Comparison of ENCODE assay signal across 1 cellular context in the genomic region with DNA sequence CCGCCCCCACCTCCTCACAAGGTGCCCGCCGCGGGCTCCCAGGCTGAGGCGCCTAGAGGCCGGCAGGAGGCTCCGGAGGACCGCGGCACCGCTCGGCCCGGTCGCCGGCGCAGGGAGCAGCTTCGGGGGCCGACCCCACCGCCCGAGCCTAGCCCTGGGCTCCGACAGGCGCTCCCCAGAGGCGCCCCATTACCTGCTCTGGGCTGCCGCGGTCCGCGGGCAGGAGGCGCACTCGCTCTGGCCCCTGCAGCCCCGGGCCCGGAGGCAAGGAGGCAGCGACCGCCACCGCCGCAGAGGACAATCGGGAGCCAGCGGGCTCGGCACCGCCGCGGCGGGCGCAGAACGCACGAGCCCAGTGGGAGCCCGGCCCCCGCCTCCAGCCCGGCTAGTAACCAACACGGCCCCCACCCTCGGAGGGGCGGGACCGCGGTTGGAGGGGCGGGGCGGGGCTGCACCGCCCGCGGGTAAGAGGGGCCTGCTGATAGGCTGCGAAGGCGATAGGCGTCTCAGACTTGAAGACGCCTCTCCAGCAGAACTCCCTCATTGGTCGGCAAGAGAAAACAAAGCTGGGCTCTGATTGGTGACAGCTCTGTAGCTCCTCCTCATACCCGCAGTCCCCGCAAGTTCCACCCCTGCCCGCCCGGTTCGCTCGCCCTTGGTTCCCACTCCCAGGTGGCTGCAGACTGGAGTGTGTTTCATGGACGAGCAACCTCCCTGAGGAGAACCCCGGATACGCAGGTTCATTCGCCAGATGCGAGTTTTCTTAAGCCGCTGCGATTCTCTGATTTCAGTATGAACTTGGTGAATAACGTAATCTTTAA.
TF ChIP-seq lines count a peak whose summit lies in the region.

Gene MPP7 (minus strand): TSS at position 397 of the 821 bp plus-strand sequence. CDS start 64,460 bp downstream, outside the sequence.

TF ChIP-seq in HEK293, 187 proteins besides CTCF, POLR2A, EP300 and RAD21 (continued from another document and continues in another):
- TF ChIP-seq, protein P1, sequence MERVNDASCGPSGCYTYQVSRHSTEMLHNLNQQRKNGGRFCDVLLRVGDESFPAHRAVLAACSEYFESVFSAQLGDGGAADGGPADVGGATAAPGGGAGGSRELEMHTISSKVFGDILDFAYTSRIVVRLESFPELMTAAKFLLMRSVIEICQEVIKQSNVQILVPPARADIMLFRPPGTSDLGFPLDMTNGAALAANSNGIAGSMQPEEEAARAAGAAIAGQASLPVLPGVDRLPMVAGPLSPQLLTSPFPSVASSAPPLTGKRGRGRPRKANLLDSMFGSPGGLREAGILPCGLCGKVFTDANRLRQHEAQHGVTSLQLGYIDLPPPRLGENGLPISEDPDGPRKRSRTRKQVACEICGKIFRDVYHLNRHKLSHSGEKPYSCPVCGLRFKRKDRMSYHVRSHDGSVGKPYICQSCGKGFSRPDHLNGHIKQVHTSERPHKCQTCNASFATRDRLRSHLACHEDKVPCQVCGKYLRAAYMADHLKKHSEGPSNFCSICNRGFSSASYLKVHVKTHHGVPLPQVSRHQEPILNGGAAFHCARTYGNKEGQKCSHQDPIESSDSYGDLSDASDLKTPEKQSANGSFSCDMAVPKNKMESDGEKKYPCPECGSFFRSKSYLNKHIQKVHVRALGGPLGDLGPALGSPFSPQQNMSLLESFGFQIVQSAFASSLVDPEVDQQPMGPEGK (tag by site-specific recombination; IDR thresholded peaks at IDR 0.05) = peak; percentile 71
- TF ChIP-seq ZNF140 (tag by site-specific recombination; IDR thresholded peaks at IDR 0.05) (no peak), HOXA7 (CRISPR knock-in tag; IDR thresholded peaks at IDR 0.05; ENCODE audit: borderline replicate concordance) (no peak), RBAK (tag by site-specific recombination; IDR thresholded peaks at IDR 0.05) (no peak), ZNF433 (tag by site-specific recombination; IDR thresholded peaks at IDR 0.05; ENCODE audit: low read depth) (no peak), ZNF138 (tag by site-specific recombination; IDR thresholded peaks at IDR 0.05; ENCODE audit: borderline replicate concordance) (no peak), ZNF10 (tag by site-specific recombination; IDR thresholded peaks at IDR 0.05) (0 out of 2 replicates have a peak, but pooled peaks have one; percentile 32), ZBTB6 (tag by site-specific recombination; IDR thresholded peaks at IDR 0.05) (0 out of 2 replicates have a peak, but pooled peaks have one; percentile 39), OVOL3 (tag by site-specific recombination; IDR thresholded peaks at IDR 0.05) (no peak), ZBTB7A (tag by site-specific recombination; IDR thresholded peaks at IDR 0.05; ENCODE audit: low read depth) (no peak), PRDM1 (tag by site-specific recombination; IDR thresholded peaks at IDR 0.05) (no peak), ZNF155 (tag by site-specific recombination; IDR thresholded peaks at IDR 0.05) (no peak), KLF10 (tag by site-specific recombination; IDR thresholded peaks at IDR 0.05) (peak; percentile 68), ZNF785 (tag by site-specific recombination; IDR thresholded peaks at IDR 0.05) (no peak), ZNF692 (tag by site-specific recombination; IDR thresholded peaks at IDR 0.05) (peak; percentile 53; the same call in 1 of the 2 replicates), ZNF2 (tag by site-specific recombination; IDR thresholded peaks at IDR 0.05) (no peak), BCL11A (tag by site-specific recombination; IDR thresholded peaks at IDR 0.05; ENCODE audit: low read depth) (no peak), ZNF274 (IDR thresholded peaks at IDR 0.05; ENCODE audit: low read length) (no peak), ZNF274 (tag by site-specific recombination; IDR thresholded peaks at IDR 0.05; ENCODE audit: borderline replicate concordance) (no peak), EGR2 (tag by site-specific recombination; IDR thresholded peaks at IDR 0.05; ENCODE audit: low read depth) (peak; percentile 28; the same call in 1 of the 2 replicates), KLF16 (tag by site-specific recombination; IDR thresholded peaks at IDR 0.05) (no peak), ZBTB8A (tag by site-specific recombination; IDR thresholded peaks at IDR 0.05) (peak; percentile 100), ZNF626 (tag by site-specific recombination; IDR thresholded peaks at IDR 0.05) (peak; percentile 30; the same call in 1 of the 2 replicates), MZF1 (tag by site-specific recombination; IDR thresholded peaks at IDR 0.05; ENCODE audit: borderline replicate concordance) (no peak), ZNF664 (tag by site-specific recombination; IDR thresholded peaks at IDR 0.05) (no peak), ZNF561 (tag by site-specific recombination; IDR thresholded peaks at IDR 0.05; ENCODE audit: borderline replicate concordance) (peak; percentile 57; the same call in 1 of the 2 replicates), ZNF473 (tag by site-specific recombination; IDR thresholded peaks at IDR 0.05) (no peak), ZNF701 (tag by site-specific recombination; IDR thresholded peaks at IDR 0.05) (no peak), ZNF311 (tag by site-specific recombination; IDR thresholded peaks at IDR 0.05; ENCODE audit: borderline replicate concordance) (no peak), ZNF585B (tag by site-specific recombination; IDR thresholded peaks at IDR 0.05) (no peak), SCRT2 (tag by site-specific recombination; IDR thresholded peaks at IDR 0.05) (no peak), ZNF23 (tag by site-specific recombination; IDR thresholded peaks at IDR 0.05; ENCODE audit: borderline replicate concordance) (no peak), ZNF19 (tag by site-specific recombination; IDR thresholded peaks at IDR 0.05; ENCODE audit: low read depth) (no peak), ZNF112 (tag by site-specific recombination; IDR thresholded peaks at IDR 0.05) (no peak), ZBTB21 (tag by site-specific recombination; IDR thresholded peaks at IDR 0.05) (no peak), ZNF114 (tag by site-specific recombination; IDR thresholded peaks at IDR 0.05) (no peak), SALL2 (tag by site-specific recombination; IDR thresholded peaks at IDR 0.05; ENCODE audit: borderline replicate concordance) (no peak), ZSCAN5A (tag by site-specific recombination; IDR thresholded peaks at IDR 0.05) (no peak), ZNF777 (tag by site-specific recombination; IDR thresholded peaks at IDR 0.05; ENCODE audit: borderline replicate concordance) (no peak), ZNF548 (tag by site-specific recombination; IDR thresholded peaks at IDR 0.05) (no peak), SP2 (tag by site-specific recombination; IDR thresholded peaks at IDR 0.05) (peak; percentile 98), KLF17 (tag by site-specific recombination; IDR thresholded peaks at IDR 0.05) (no peak), HOXC10 (CRISPR knock-in tag; IDR thresholded peaks at IDR 0.05) (no peak), ZBTB48 (tag by site-specific recombination; IDR thresholded peaks at IDR 0.05) (peak; percentile 43), ZNF132 (tag by site-specific recombination; IDR thresholded peaks at IDR 0.05; ENCODE audit: borderline replicate concordance) (no peak), ZNF133 (tag by site-specific recombination; IDR thresholded peaks at IDR 0.05) (no peak), GLIS1 (tag by site-specific recombination; IDR thresholded peaks at IDR 0.05) (no peak; the same call in 1 of the 2 replicates), ZNF639 (tag by site-specific recombination; IDR thresholded peaks at IDR 0.05) (no peak), ZEB2 (tag by site-specific recombination; IDR thresholded peaks at IDR 0.05) (no peak), ZNF239 (tag by site-specific recombination; IDR thresholded peaks at IDR 0.05) (no peak), ZNF416 (tag by site-specific recombination; IDR thresholded peaks at IDR 0.05) (no peak)
- TF ChIP-seq, protein P2, sequence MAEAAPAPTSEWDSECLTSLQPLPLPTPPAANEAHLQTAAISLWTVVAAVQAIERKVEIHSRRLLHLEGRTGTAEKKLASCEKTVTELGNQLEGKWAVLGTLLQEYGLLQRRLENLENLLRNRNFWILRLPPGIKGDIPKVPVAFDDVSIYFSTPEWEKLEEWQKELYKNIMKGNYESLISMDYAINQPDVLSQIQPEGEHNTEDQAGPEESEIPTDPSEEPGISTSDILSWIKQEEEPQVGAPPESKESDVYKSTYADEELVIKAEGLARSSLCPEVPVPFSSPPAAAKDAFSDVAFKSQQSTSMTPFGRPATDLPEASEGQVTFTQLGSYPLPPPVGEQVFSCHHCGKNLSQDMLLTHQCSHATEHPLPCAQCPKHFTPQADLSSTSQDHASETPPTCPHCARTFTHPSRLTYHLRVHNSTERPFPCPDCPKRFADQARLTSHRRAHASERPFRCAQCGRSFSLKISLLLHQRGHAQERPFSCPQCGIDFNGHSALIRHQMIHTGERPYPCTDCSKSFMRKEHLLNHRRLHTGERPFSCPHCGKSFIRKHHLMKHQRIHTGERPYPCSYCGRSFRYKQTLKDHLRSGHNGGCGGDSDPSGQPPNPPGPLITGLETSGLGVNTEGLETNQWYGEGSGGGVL (tag by site-specific recombination; IDR thresholded peaks at IDR 0.05) = peak; percentile 15; the same call in 1 of the 2 replicates
- TF ChIP-seq, protein P3, sequence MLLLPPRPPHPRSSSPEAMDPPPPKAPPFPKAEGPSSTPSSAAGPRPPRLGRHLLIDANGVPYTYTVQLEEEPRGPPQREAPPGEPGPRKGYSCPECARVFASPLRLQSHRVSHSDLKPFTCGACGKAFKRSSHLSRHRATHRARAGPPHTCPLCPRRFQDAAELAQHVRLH (tag by site-specific recombination; IDR thresholded peaks at IDR 0.05) = no peak
- TF ChIP-seq, protein P4, sequence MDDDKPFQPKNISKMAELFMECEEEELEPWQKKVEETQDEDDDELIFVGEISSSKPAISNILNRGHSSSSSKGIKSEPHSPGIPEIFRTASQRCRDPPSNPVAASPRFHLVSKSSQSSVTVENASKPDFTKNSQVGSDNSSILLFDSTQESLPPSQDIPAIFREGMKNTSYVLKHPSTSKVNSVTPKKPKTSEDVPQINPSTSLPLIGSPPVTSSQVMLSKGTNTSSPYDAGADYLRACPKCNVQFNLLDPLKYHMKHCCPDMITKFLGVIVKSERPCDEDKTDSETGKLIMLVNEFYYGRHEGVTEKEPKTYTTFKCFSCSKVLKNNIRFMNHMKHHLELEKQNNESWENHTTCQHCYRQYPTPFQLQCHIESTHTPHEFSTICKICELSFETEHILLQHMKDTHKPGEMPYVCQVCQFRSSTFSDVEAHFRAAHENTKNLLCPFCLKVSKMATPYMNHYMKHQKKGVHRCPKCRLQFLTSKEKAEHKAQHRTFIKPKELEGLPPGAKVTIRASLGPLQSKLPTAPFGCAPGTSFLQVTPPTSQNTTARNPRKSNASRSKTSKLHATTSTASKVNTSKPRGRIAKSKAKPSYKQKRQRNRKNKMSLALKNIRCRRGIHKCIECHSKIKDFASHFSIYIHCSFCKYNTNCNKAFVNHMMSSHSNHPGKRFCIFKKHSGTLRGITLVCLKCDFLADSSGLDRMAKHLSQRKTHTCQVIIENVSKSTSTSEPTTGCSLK (tag by site-specific recombination; IDR thresholded peaks at IDR 0.05) = no peak
